ENCODE assay signal across 1 cellular context in the genomic region with DNA sequence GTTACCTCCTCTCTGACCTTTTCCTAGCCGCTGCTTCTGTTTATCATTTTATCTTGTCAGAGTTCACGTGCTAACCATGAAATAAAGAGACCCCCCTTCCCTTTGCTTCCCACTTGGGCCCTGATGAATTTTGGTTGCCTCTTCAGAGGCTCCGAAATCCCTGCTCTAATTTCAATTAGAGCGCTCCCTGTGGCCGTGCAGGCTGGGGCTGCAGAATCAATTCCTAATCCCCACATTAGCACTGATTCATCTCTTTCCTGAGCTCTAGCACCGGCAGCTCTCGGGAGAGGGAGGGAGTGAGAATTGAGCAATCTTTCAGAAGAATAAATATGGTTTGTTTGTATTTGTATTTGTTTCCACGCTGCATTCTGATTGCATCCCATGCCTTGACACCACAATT.
TF ChIP-seq lines count a peak whose summit lies in the region.

No MANE protein-coding gene starts in this region.

TF ChIP-seq in WTC11, 78 proteins besides CTCF, POLR2A, EP300 and RAD21 (continued from another document):
- TF ChIP-seq, protein P1, sequence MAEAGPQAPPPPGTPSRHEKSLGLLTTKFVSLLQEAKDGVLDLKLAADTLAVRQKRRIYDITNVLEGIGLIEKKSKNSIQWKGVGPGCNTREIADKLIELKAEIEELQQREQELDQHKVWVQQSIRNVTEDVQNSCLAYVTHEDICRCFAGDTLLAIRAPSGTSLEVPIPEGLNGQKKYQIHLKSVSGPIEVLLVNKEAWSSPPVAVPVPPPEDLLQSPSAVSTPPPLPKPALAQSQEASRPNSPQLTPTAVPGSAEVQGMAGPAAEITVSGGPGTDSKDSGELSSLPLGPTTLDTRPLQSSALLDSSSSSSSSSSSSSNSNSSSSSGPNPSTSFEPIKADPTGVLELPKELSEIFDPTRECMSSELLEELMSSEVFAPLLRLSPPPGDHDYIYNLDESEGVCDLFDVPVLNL (CRISPR knock-in tag; IDR thresholded peaks at IDR 0.05; ENCODE audit: borderline replicate concordance, low read depth): no peak
- TF ChIP-seq TCF7 (CRISPR knock-in tag; IDR thresholded peaks at IDR 0.05; ENCODE audit: low read depth) (no peak), KAT7 (CRISPR knock-in tag; IDR thresholded peaks at IDR 0.05; ENCODE audit: borderline replicate concordance) (no peak), ETV6 (CRISPR knock-in tag; IDR thresholded peaks at IDR 0.05) (no peak), ELF4 (CRISPR knock-in tag; IDR thresholded peaks at IDR 0.05; ENCODE audit: low read depth) (no peak), MLX (CRISPR knock-in tag; IDR thresholded peaks at IDR 0.05) (no peak), NR1H2 (CRISPR knock-in tag; IDR thresholded peaks at IDR 0.05) (no peak)
